13 cellular contexts compared by ENCODE assay signal in the genomic region with DNA sequence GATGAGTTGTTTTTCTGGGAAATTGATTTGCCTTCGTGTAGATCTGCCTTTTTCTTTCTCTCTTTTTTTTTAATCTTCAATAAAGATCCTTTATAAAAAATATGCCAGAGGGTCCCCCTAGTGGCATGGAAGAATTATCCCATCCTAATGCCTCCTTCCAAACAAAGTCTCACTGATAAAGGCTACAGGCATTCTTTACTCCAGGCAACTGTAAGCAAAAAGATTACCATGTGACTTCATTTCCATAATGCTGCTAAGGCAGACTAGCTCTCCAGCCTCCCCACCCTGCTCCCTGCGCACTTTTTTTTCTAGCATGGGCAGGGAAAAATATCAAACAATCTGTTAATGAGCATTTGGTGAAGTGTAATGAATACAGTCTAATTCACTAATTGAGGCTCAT.
DNase-seq lines count a peak whose midpoint lies in the region; ATAC-seq and TF ChIP-seq lines count a peak whose summit lies in the region.
"Had no signal": no experiment of that assay in that cellular context is flagged by ENCODE, and none has a peak within 500 bp of the region (broad histone marks: within the 10 kb centered on the region; RNA-seq: fewer than 3 reads in every experiment).

No MANE protein-coding gene starts in this region.

- no peak for ATAC-seq in HG03354 (IDR thresholded peaks at IDR 0.05; ENCODE audit: poor library complexity, severe bottlenecking, unreplicated experiment)

- H3K4me1 Mint-ChIP-seq in endothelial cell (ENCODE audit: unreplicated experiment) (peaks cover 7% of the 10 kb centered on the region), progenitor cell of endocrine pancreas (ENCODE audit: low read depth) (peaks cover 10% of the 10 kb centered on the region)
- H3K4me1 Mint-ChIP-seq: activated naive CD8-positive, alpha-beta T cell treated with anti-CD3 and anti-CD28 coated beads, Interleukin-2, amount 10 ng/mL, durations not matched to agents 7 days and 5 days had no signal

- H3K36me3 Mint-ChIP-seq in endothelial cell (ENCODE audit: low read depth, unreplicated experiment), result no peaks in the 10 kb centered on the region
- H3K36me3 Mint-ChIP-seq in progenitor cell of endocrine pancreas (ENCODE audit: insufficient read depth), result no peaks in the 10 kb centered on the region
- H3K36me3 Mint-ChIP-seq: activated naive CD8-positive, alpha-beta T cell treated with anti-CD3 and anti-CD28 coated beads, Interleukin-2, amount 10 ng/mL, durations not matched to agents 7 days and 5 days had no signal

- no peak overlapping the region for H3K4me3 Mint-ChIP-seq in endothelial cell (ENCODE audit: unreplicated experiment)
- no peak overlapping the region for H3K4me3 Mint-ChIP-seq in progenitor cell of endocrine pancreas (ENCODE audit: low read depth)
- H3K4me3 Mint-ChIP-seq: activated naive CD8-positive, alpha-beta T cell treated with anti-CD3 and anti-CD28 coated beads, Interleukin-2, amount 10 ng/mL, durations not matched to agents 7 days and 5 days had no signal

- DNase-seq in NCI-H1105 treated with DMSO at 0.1 percent for 48 hours (lab: John Stamatoyannopoulos, UW) (peak; percentile 5), NCI-H1105 (lab: John Stamatoyannopoulos, UW) (no peak), NCI-H748 (lab: John Stamatoyannopoulos, UW; ENCODE audit: unreplicated experiment) (peak; percentile 40), endothelial cell (ENCODE audit: low spot score) (no peak), progenitor cell of endocrine pancreas (ENCODE audit: low spot score, unreplicated experiment) (no peak), SIG-M5 (lab: John Stamatoyannopoulos, UW) (no peak), NCI-H187 (lab: John Stamatoyannopoulos, UW) (no peak)
- DNase-seq: activated CD4-positive, alpha-beta T cell treated with anti-CD3 and anti-CD28 coated beads, Interleukin-2, amount 50 U/mL, for 4 hours; activated naive CD8-positive, alpha-beta T cell treated with anti-CD3 and anti-CD28 coated beads, Interleukin-2, amount 10 ng/mL, durations not matched to agents 7 days and 5 days; NCI-H1694; Right ventricle myocardium superior; stimulated activated CD4-positive, alpha-beta T cell treated with anti-CD3 and anti-CD28 coated beads, Interleukin-4, amount 100 ng/mL, for 4 hours had no signal

- H3K9me3 Mint-ChIP-seq in endothelial cell (ENCODE audit: unreplicated experiment), result no peaks in the 10 kb centered on the region
- no peaks in the 10 kb centered on the region for H3K9me3 Mint-ChIP-seq in progenitor cell of endocrine pancreas (ENCODE audit: low read depth)

- H3K27me3 Mint-ChIP-seq in endothelial cell (ENCODE audit: unreplicated experiment) (no peaks in the 10 kb centered on the region), progenitor cell of endocrine pancreas (no peaks in the 10 kb centered on the region)
- H3K27me3 Mint-ChIP-seq: activated naive CD8-positive, alpha-beta T cell treated with anti-CD3 and anti-CD28 coated beads, Interleukin-2, amount 10 ng/mL, durations not matched to agents 7 days and 5 days had no signal

- H3K27ac Mint-ChIP-seq in endothelial cell (ENCODE audit: unreplicated experiment) (no peak overlapping the region), progenitor cell of endocrine pancreas (no peak overlapping the region)
- H3K27ac Mint-ChIP-seq: activated naive CD8-positive, alpha-beta T cell treated with anti-CD3 and anti-CD28 coated beads, Interleukin-2, amount 10 ng/mL, durations not matched to agents 7 days and 5 days had no signal

- peak; percentile 85 for TF ChIP-seq CTCF in endothelial cell (IDR thresholded peaks at IDR 0.05; ENCODE audit: unreplicated experiment)
- peak; percentile 57 for TF ChIP-seq CTCF in progenitor cell of endocrine pancreas (IDR thresholded peaks at IDR 0.05; ENCODE audit: unreplicated experiment)

Comparison
In these comparisons a context has a peak if more than half of its experiments do, and no peak if none do; other contexts are left out.
1. DNase-seq: peak in NCI-H1105 treated with DMSO at 0.1 percent for 48 hours (single experiment) and NCI-H748 (single experiment); none in NCI-H1105 (single experiment), endothelial cell (single experiment), progenitor cell of endocrine pancreas (single experiment), SIG-M5 (single experiment) and NCI-H187 (0 of 2).